ENCODE assay signal across 8 cellular contexts in genomic region chr2:177618270-177619253, GRCh38.
A peak's percentile ranks its signal among the peaks of the same experiment; 100 is the strongest.
DNase-seq lines count a peak whose midpoint lies in the region; ATAC-seq and TF ChIP-seq lines count a peak whose summit lies in the region.

No MANE protein-coding gene starts in this region.

- H4K20me1 ChIP-seq in SU-DHL-6 (ENCODE audit: low read depth, low read length), result no peaks in the 10 kb centered on the region

- peak overlapping the region; percentile 69 for H3K4me2 ChIP-seq in SU-DHL-6 (ENCODE audit: low read depth, low read length, poor library complexity, severe bottlenecking)
- peak overlapping the region; percentile 92 for H3K4me2 ChIP-seq in parathyroid adenoma (ENCODE audit: low read length)

- ATAC-seq in HG02642 (IDR thresholded peaks at IDR 0.05; ENCODE audit: poor library complexity, unreplicated experiment), result peak; percentile 98

- H3K9me3 ChIP-seq in SU-DHL-6 (ENCODE audit: insufficient read depth, low read length) (no peaks in the 10 kb centered on the region), adipocyte (ENCODE audit: control insufficient read depth, low read length) (no peaks in the 10 kb centered on the region), parathyroid adenoma (ENCODE audit: control insufficient read depth, low read length) (peaks cover 3% of the 10 kb centered on the region), tibial nerve (no peaks in the 10 kb centered on the region)

- H3K27ac ChIP-seq in SU-DHL-6 (ENCODE audit: low read depth, low read length), result peak overlapping the region; percentile 79
- peak overlapping the region; percentile 98 for H3K27ac ChIP-seq in parathyroid adenoma
- peak overlapping the region; percentile 81 to 98 (median 92) for H3K27ac ChIP-seq in tibial nerve

- H3K9ac ChIP-seq in SU-DHL-6 (ENCODE audit: low read length) (peak overlapping the region; percentile 74), adipocyte (ENCODE audit: low read length) (peak overlapping the region; percentile 92), parathyroid adenoma (peak overlapping the region; percentile 21)

- peak; percentile 1 to 27 for TF ChIP-seq POLR2A in tibial nerve (IDR thresholded peaks at IDR 0.05)

- peak overlapping the region; percentile 92 for H2AFZ ChIP-seq in SU-DHL-6 (ENCODE audit: low read depth, low read length, severe bottlenecking)
- peak overlapping the region; percentile 87 for H2AFZ ChIP-seq in parathyroid adenoma

- H3K4me3 ChIP-seq in GM12864 (ENCODE audit: low read depth, low read length) (peak overlapping the region; percentile 65), SU-DHL-6 (ENCODE audit: insufficient read depth, low read length, poor library complexity, severe bottlenecking) (peak overlapping the region; percentile 83), adipocyte (ENCODE audit: low read length) (peak overlapping the region; percentile 89), parathyroid adenoma (ENCODE audit: low read depth, low read length) (peak overlapping the region; percentile 77), tibial nerve (peak overlapping the region; percentile 71 to 97 (median 75))

- 3% methylated on average over 63 to 66 of the region's 76 CpGs for WGBS in tibial nerve, 2 donors

- H3K27me3 ChIP-seq in SU-DHL-6 (ENCODE audit: low read length) (no peaks in the 10 kb centered on the region), adipocyte (replicated peaks; ENCODE audit: control insufficient read depth, insufficient read depth, low read length) (no peaks in the 10 kb centered on the region), parathyroid adenoma (ENCODE audit: control insufficient read depth, insufficient read depth, low read length) (no peaks in the 10 kb centered on the region), tibial nerve (peaks cover 0 to 5% of the 10 kb centered on the region in 2 donors)

- peaks cover 4% of the 10 kb centered on the region for H3K4me1 ChIP-seq in adipocyte (ENCODE audit: control insufficient read depth, insufficient read depth, low read length)
- H3K4me1 ChIP-seq in parathyroid adenoma, result peaks cover 4% of the 10 kb centered on the region
- peaks cover 0 to 12% (median 2%) of the 10 kb centered on the region in 4 donors for H3K4me1 ChIP-seq in tibial nerve

- H3K79me2 ChIP-seq in SU-DHL-6 (ENCODE audit: insufficient read depth, low read length), result no peaks in the 10 kb centered on the region
- H3K79me2 ChIP-seq in parathyroid adenoma, result no peaks in the 10 kb centered on the region

- peak; percentile 71 to 80 for TF ChIP-seq EP300 in tibial nerve (IDR thresholded peaks at IDR 0.05)

- H3K36me3 ChIP-seq in SU-DHL-6 (ENCODE audit: low read length), result no peaks in the 10 kb centered on the region
- no peaks in the 10 kb centered on the region for H3K36me3 ChIP-seq in adipocyte (ENCODE audit: control insufficient read depth, insufficient read depth, low read length, severe bottlenecking)
- no peaks in the 10 kb centered on the region for H3K36me3 ChIP-seq in parathyroid adenoma (ENCODE audit: control insufficient read depth, insufficient read depth, low read length)
- no peaks in the 10 kb centered on the region for H3K36me3 ChIP-seq in tibial nerve

- DNase-seq in GM12864 (ENCODE audit: low read depth) (peak; percentile 59), NCI-H1105 treated with DMSO at 0.1 percent for 48 hours (lab: John Stamatoyannopoulos, UW) (peak; percentile 89), adipocyte (ENCODE audit: low read depth) (peak; percentile 95), cardiac septum (ENCODE audit: low spot score) (peak; percentile 96), tibial nerve (ENCODE audit: low spot score in 2 of 2) (peak; percentile 87 to 93)

- intact Hi-C loops in cardiac septum (cut with DNase I), result loop anchor here (2.0 kb wide), 1 partner anchor 66 kb away; a partner anchor contains a TSS

- no peaks in the 10 kb centered on the region for H3F3A ChIP-seq in SU-DHL-6 (ENCODE audit: insufficient read depth)

- H3K9me2 ChIP-seq in SU-DHL-6 (replicated peaks; ENCODE audit: insufficient read depth, low read length), result no peaks in the 10 kb centered on the region

- no peak for TF ChIP-seq CTCF in GM12864 (IDR thresholded peaks at IDR 0.05; ENCODE audit: low read depth, low read length, missing control alignments)
- no peak for TF ChIP-seq CTCF in SU-DHL-6 (IDR thresholded peaks at IDR 0.05; ENCODE audit: insufficient read depth, low read length, poor library complexity, severe bottlenecking)
- TF ChIP-seq CTCF in parathyroid adenoma (IDR thresholded peaks at IDR 0.05), result no peak
- peak in 1 of 5 experiments; percentile 42 for TF ChIP-seq CTCF in tibial nerve (IDR thresholded peaks at IDR 0.05)

Comparison
In these comparisons a context has a peak if more than half of its experiments do, and no peak if none do; other contexts are left out.
1. Peak in every context shown above with its lines: DNase-seq, ATAC-seq, H3K4me3 ChIP-seq and H3K27ac ChIP-seq.
2. H3K9ac ChIP-seq: peak in every context shown above with its lines; median percentile 92 in adipocyte; 74 in SU-DHL-6; 21 in parathyroid adenoma.